1 cellular context compared by ENCODE assay signal in genomic region chr5:134566181-134566740, GRCh38.
TF ChIP-seq lines count a peak whose summit lies in the region.

No MANE protein-coding gene starts in this region.

TF ChIP-seq in GM23338, 12 proteins besides CTCF, POLR2A, EP300 and RAD21 (continued from another document):
- no peak for TF ChIP-seq ZNF462 (CRISPR knock-in tag; IDR thresholded peaks at IDR 0.05)
- no peak for TF ChIP-seq ETS1 (IDR thresholded peaks at IDR 0.05)
- no peak for TF ChIP-seq NANOG (IDR thresholded peaks at IDR 0.05; ENCODE audit: borderline replicate concordance)
- TF ChIP-seq ZNF114 (CRISPR knock-in tag; IDR thresholded peaks at IDR 0.05), result no peak
- no peak for TF ChIP-seq EZH2 (IDR thresholded peaks at IDR 0.05; ENCODE audit: low read depth, unreplicated experiment)
